ENCODE assay signal across 8 cellular contexts in genomic region chr22:46262449-46263207, GRCh38. TPM values are rescaled to one million over a fixed set of nuclear protein-coding genes. Genes with fewer than 3 reads are reported as not detected.
DNase-seq lines count a peak whose midpoint lies in the region; ATAC-seq and TF ChIP-seq lines count a peak whose summit lies in the region.

No MANE protein-coding gene starts in this region.

- H3K36me3 ChIP-seq in neutrophil: no peaks in the 10 kb centered on the region

- peak; percentile 65 for ATAC-seq in foreskin keratinocyte
- ATAC-seq in HG02840 (IDR thresholded peaks at IDR 0.05; ENCODE audit: low FRiP score, unreplicated experiment): no peak
- ATAC-seq in GM21723 (IDR thresholded peaks at IDR 0.05; ENCODE audit: unreplicated experiment): no peak

- peaks cover 29% of the 10 kb centered on the region for H3K4me1 Mint-ChIP-seq in CD14-positive monocyte

- DNase-seq in CD14-positive monocyte (ENCODE audit: low spot score) (peak; percentile 77), foreskin keratinocyte (peak in 1 of 2 donors; percentile 30), NCI-H1105 (lab: John Stamatoyannopoulos, UW) (no peak), NCI-H1092 treated with DMSO at 0.1 percent for 48 hours (lab: John Stamatoyannopoulos, UW) (no peak)
- DNase-seq in activated CD8-positive, alpha-beta memory T cell treated with anti-CD3 and anti-CD28 coated beads, Interleukin-2, amount 50 U/mL, for 4 hours: peak; percentile 36

- TF ChIP-seq CTCF in CD14-positive monocyte (IDR thresholded peaks at IDR 0.05) (no peak), foreskin keratinocyte (conservative IDR thresholded peaks at IDR 0.05) (peak; percentile 57), neutrophil (IDR thresholded peaks at IDR 0.05) (peak; percentile 66)

- H3K27ac ChIP-seq in foreskin keratinocyte: no peak overlapping the region
- peak overlapping the region; percentile 83 for H3K27ac ChIP-seq in neutrophil

- peak overlapping the region; percentile 47 to 56 for H3K4me3 Mint-ChIP-seq in CD14-positive monocyte

- peaks cover 14 to 35% (median 23%) of the 10 kb centered on the region in 7 donors for H3K9me3 Mint-ChIP-seq in CD14-positive monocyte

- H3K4me1 ChIP-seq in foreskin keratinocyte (no peaks in the 10 kb centered on the region), neutrophil (ENCODE audit: control insufficient read depth in 1 of 2, insufficient read depth in 1 of 2, low read depth in 1 of 2, low read length in 1 of 2) (peaks cover 40 to 45% of the 10 kb centered on the region in 2 experiments)

- H3K27me3 Mint-ChIP-seq in CD14-positive monocyte (ENCODE audit: low read depth in 3 of 3): peaks cover 31 to 37% (median 31%) of the 10 kb centered on the region in 3 donors

- H3K27ac Mint-ChIP-seq in CD14-positive monocyte: no peak overlapping the region

- H3K36me3 Mint-ChIP-seq in CD14-positive monocyte: peaks cover 12 to 21% of the 10 kb centered on the region in 2 donors

- intact Hi-C loops in CD14-positive monocyte (cut with micrococcal nuclease): no loop called here

- peaks cover 37% of the 10 kb centered on the region for H3K27me3 ChIP-seq in foreskin keratinocyte
- H3K27me3 ChIP-seq in neutrophil: peaks cover 23% of the 10 kb centered on the region

- no peaks in the 10 kb centered on the region for H3K9me3 ChIP-seq in neutrophil

- H3K4me3 ChIP-seq in neutrophil (ENCODE audit: low read depth in 1 of 2, low read length in 1 of 2): peak overlapping the region; percentile 59

RNA-seq across cellular contexts. Expression of gene PKDREJ, which starts 0.5 kb away (rescaled TPM):
- polyA plus RNA-seq in CD14-positive monocyte: not detected
- not detected in 2 replicates for total RNA-seq in foreskin keratinocyte
- polyA plus RNA-seq in foreskin keratinocyte: under 0.01 TPM in 1 of 2 replicates, not detected in the other

RNA-seq across cellular contexts. Expression of gene TTC38, which starts 5.2 kb away (rescaled TPM):
- polyA plus RNA-seq in CD14-positive monocyte: 10 to 100 TPM; 14.7 to 17.0 TPM
- total RNA-seq in foreskin keratinocyte: 14.7 and 15.6 TPM in 2 replicates
- 10.8 and 11.7 TPM in 2 replicates for polyA plus RNA-seq in foreskin keratinocyte

RNA-seq across cellular contexts. Expression of gene CDPF1, which starts 12.5 kb away (rescaled TPM):
- polyA plus RNA-seq in CD14-positive monocyte (1 to 10 TPM; 8.3 TPM), foreskin keratinocyte (9.0 and 9.2 TPM in 2 replicates)
- 7.5 and 8.0 TPM in 2 replicates for total RNA-seq in foreskin keratinocyte

RNA-seq across cellular contexts. Expression of gene GTSE1, which starts 34.0 kb away (rescaled TPM):
- not detected for polyA plus RNA-seq in CD14-positive monocyte
- 23.8 and 28.6 TPM in 2 replicates for total RNA-seq in foreskin keratinocyte
- 11.4 and 16.6 TPM in 2 replicates for polyA plus RNA-seq in foreskin keratinocyte

Comparison
In these comparisons a context has a peak if more than half of its experiments do, and no peak if none do; other contexts are left out.
1. DNase-seq: peak in CD14-positive monocyte (single experiment) and activated CD8-positive, alpha-beta memory T cell treated with anti-CD3 and anti-CD28 coated beads, Interleukin-2, amount 50 U/mL, for 4 hours (single experiment); none in NCI-H1105 (single experiment) and NCI-H1092 treated with DMSO at 0.1 percent for 48 hours (single experiment).